In genomic region chr21:32612999-32613337, GRCh38 we compare ENCODE assay signal across 8 cellular contexts. TPM values are rescaled to one million over a fixed set of nuclear protein-coding genes. Genes with fewer than 3 reads are reported as not detected.
DNase-seq lines count a peak whose midpoint lies in the region; ATAC-seq and TF ChIP-seq lines count a peak whose summit lies in the region.

No MANE protein-coding gene starts in this region.

- H3K27ac ChIP-seq in duodenal mucosa (ENCODE audit: low read depth, low read length) = peak overlapping the region; percentile 93
- H3K27ac ChIP-seq in naive thymus-derived CD4-positive, alpha-beta T cell (ENCODE audit: low read depth, low read length) = peak overlapping the region; percentile 87

- TF ChIP-seq CTCF in BE2C (IDR thresholded peaks at IDR 0.05; ENCODE audit: low read depth, low read length) (no peak), LNCaP clone FGC (IDR thresholded peaks at IDR 0.05; ENCODE audit: control insufficient read depth, extremely low read depth, insufficient read depth) (no peak)

- peaks cover 0 to 10% (median 5%) of the 10 kb centered on the region in 5 donors for H3K36me3 Mint-ChIP-seq in naive thymus-derived CD4-positive, alpha-beta T cell

- H3K27me3 ChIP-seq in BE2C (peaks cover 4% of the 10 kb centered on the region), duodenal mucosa (ENCODE audit: control insufficient read depth in 1 of 2, insufficient read depth in 2 of 2, low read length in 2 of 2) (no peaks in the 10 kb centered on the region)
- no peaks in the 10 kb centered on the region for H3K27me3 ChIP-seq in naive thymus-derived CD4-positive, alpha-beta T cell (ENCODE audit: control insufficient read depth in 2 of 2, insufficient read depth in 2 of 2, low read length in 2 of 2)

- intact Hi-C loops in naive thymus-derived CD4-positive, alpha-beta T cell (cut with micrococcal nuclease) = loop anchor here (1.0 to 10.0 kb wide), 14 partner anchors 44 to 2002 kb away; partner anchors contain the start of genes EVA1C (in 2 of the 2), GART (in 2 of the 2), SON (in 2 of the 2) and CRYZL1 (in 1 of the 2)

- peaks cover 0 to 17% (median 1%) of the 10 kb centered on the region in 5 donors for H3K27me3 Mint-ChIP-seq in naive thymus-derived CD4-positive, alpha-beta T cell

- peaks cover 3% of the 10 kb centered on the region; the same call in 1 of the 2 replicates for H3K36me3 ChIP-seq in BE2C
- H3K36me3 ChIP-seq in duodenal mucosa (ENCODE audit: control insufficient read depth in 1 of 2, insufficient read depth in 2 of 2, low read length in 2 of 2) = peaks cover 6 to 14% of the 10 kb centered on the region in 2 donors
- peaks cover 0 to 11% (median 0%) of the 10 kb centered on the region in 3 experiments for H3K36me3 ChIP-seq in naive thymus-derived CD4-positive, alpha-beta T cell (ENCODE audit: control insufficient read depth in 2 of 3, insufficient read depth in 3 of 3, low read length in 3 of 3)

- H3K9me3 ChIP-seq in BE2C (no peaks in the 10 kb centered on the region), duodenal mucosa (ENCODE audit: control insufficient read depth in 1 of 2, low read length in 2 of 2) (no peaks in the 10 kb centered on the region)
- H3K9me3 ChIP-seq in naive thymus-derived CD4-positive, alpha-beta T cell (ENCODE audit: control insufficient read depth in 2 of 3, low read length in 3 of 3) = no peaks in the 10 kb centered on the region

- H3K27ac Mint-ChIP-seq in naive thymus-derived CD4-positive, alpha-beta T cell = peak overlapping the region; percentile 90 to 98 (median 97)

- peak overlapping the region; percentile 95 to 98 (median 97) for H3K4me3 Mint-ChIP-seq in naive thymus-derived CD4-positive, alpha-beta T cell

- H3K4me3 ChIP-seq in BE2C (ENCODE audit: low read depth, low read length) (peak overlapping the region; percentile 97), LNCaP clone FGC (ENCODE audit: low read depth, low read length) (peak overlapping the region; percentile 97), duodenal mucosa (ENCODE audit: low read depth in 1 of 2, low read length in 2 of 2) (peak overlapping the region; percentile 99)
- peak overlapping the region; percentile 100 for H3K4me3 ChIP-seq in naive thymus-derived CD4-positive, alpha-beta T cell (ENCODE audit: low read length)

- DNase-seq in BE2C = no peak
- no peak for DNase-seq in LNCaP clone FGC (ENCODE audit: low read depth)
- DNase-seq in naive thymus-derived CD4-positive, alpha-beta T cell = no peak
- no peak for DNase-seq in activated CD4-positive, CD25-positive, alpha-beta regulatory T cell (lab: John Stamatoyannopoulos, UW)

- ATAC-seq in naive thymus-derived CD4-positive, alpha-beta T cell = peak; percentile 0
- no peak for ATAC-seq in HG03097 (IDR thresholded peaks at IDR 0.05; ENCODE audit: low FRiP score, unreplicated experiment)
- no peak for ATAC-seq in GM21447 (IDR thresholded peaks at IDR 0.05; ENCODE audit: unreplicated experiment)
- ATAC-seq in GM21423 (IDR thresholded peaks at IDR 0.05; ENCODE audit: unreplicated experiment) = no peak

- peaks cover 0 to 4% (median 0%) of the 10 kb centered on the region in 11 donors for H3K9me3 Mint-ChIP-seq in naive thymus-derived CD4-positive, alpha-beta T cell

- H3K4me1 ChIP-seq in BE2C (no peaks in the 10 kb centered on the region), duodenal mucosa (ENCODE audit: control insufficient read depth in 1 of 2, insufficient read depth in 2 of 2, low read length in 2 of 2) (peaks cover 6 to 14% of the 10 kb centered on the region in 2 donors)
- H3K4me1 ChIP-seq in naive thymus-derived CD4-positive, alpha-beta T cell (ENCODE audit: control insufficient read depth in 2 of 2, insufficient read depth in 2 of 2, low read length in 2 of 2) = peaks cover 12% of the 10 kb centered on the region in 2 donors

- H3K9ac ChIP-seq in duodenal mucosa (ENCODE audit: low read depth in 1 of 2, low read length in 2 of 2) = peak overlapping the region; percentile 83 to 94

- CTCF ChIA-PET in naive thymus-derived CD4-positive, alpha-beta T cell (lab: Charles Lee) = interaction anchor here (0.6 kb wide), 1 partner anchor 113 kb away, joined by 3 read pairs; no protein-coding TSS in a partner anchor

- H3K4me1 Mint-ChIP-seq in naive thymus-derived CD4-positive, alpha-beta T cell = peaks cover 0 to 34% (median 12%) of the 10 kb centered on the region in 7 donors

- POLR2A ChIA-PET in naive thymus-derived CD4-positive, alpha-beta T cell (lab: Charles Lee) = interaction anchor here (0.8 to 2.2 kb wide), 7 partner anchors 43 to 866 kb away, joined by 3 to 7 read pairs (median 5); partner anchors contain the start of genes PAXBP1, SYNJ1, TMEM50B and URB1

RNA-seq across cellular contexts. Expression of gene CFAP298, which starts 0.8 kb away (rescaled TPM):
- polyA plus RNA-seq in BE2C (2012; ENCODE audit: insufficient read depth, insufficient read length, low read depth) = 80.3 TPM
- 10 to 100 TPM; 16.8 to 34.5 (median 31.3) TPM for total RNA-seq in naive thymus-derived CD4-positive, alpha-beta T cell
- 10 to 100 TPM; 52.2 to 64.3 TPM for polyA plus RNA-seq in naive thymus-derived CD4-positive, alpha-beta T cell

RNA-seq across cellular contexts. Expression of gene TCP10L, which starts 27.6 kb away (rescaled TPM):
- not detected for polyA plus RNA-seq in BE2C (2012; ENCODE audit: insufficient read depth, insufficient read length, low read depth)
- 1 to 10 TPM in 1 of 5 experiments, under 1 TPM in 3, not detected in 1; 0.13 to 1.1 (median 0.54) TPM for total RNA-seq in naive thymus-derived CD4-positive, alpha-beta T cell
- 1 to 10 TPM in 1 of 2 donors, under 1 TPM in 1; 0.28 to 1.4 TPM for polyA plus RNA-seq in naive thymus-derived CD4-positive, alpha-beta T cell
